8 cellular contexts compared by ENCODE assay signal in genomic region chr15:67501177-67501835, GRCh38. TPM values are rescaled to one million over a fixed set of nuclear protein-coding genes. Genes with fewer than 3 reads are reported as not detected.
A peak's percentile ranks its signal among the peaks of the same experiment; 100 is the strongest.
DNase-seq lines count a peak whose midpoint lies in the region; ATAC-seq and TF ChIP-seq lines count a peak whose summit lies in the region.

No MANE protein-coding gene starts in this region.

- H3K9me3 Mint-ChIP-seq in chondrocyte (ENCODE audit: low read depth), result no peaks in the 10 kb centered on the region
- H3K9me3 Mint-ChIP-seq in nephron, result no peaks in the 10 kb centered on the region
- H3K9me3 Mint-ChIP-seq in CD8-positive, alpha-beta memory T cell, result no peaks in the 10 kb centered on the region

- H3K27ac ChIP-seq in CD8-positive, alpha-beta memory T cell (ENCODE audit: low read depth, low read length), result no peak overlapping the region

- peaks cover 11% of the 10 kb centered on the region for H3K4me1 Mint-ChIP-seq in chondrocyte (ENCODE audit: low read depth)
- H3K4me1 Mint-ChIP-seq in nephron, result no peaks in the 10 kb centered on the region
- H3K4me1 Mint-ChIP-seq in CD8-positive, alpha-beta memory T cell, result peaks cover 0 to 1% (median 0%) of the 10 kb centered on the region in 3 donors

- no peaks in the 10 kb centered on the region for H3K27me3 ChIP-seq in GM06990 (replicated peaks; ENCODE audit: control insufficient read depth, insufficient read depth, low read length)
- no peaks in the 10 kb centered on the region for H3K27me3 ChIP-seq in CD8-positive, alpha-beta memory T cell (ENCODE audit: insufficient read depth, low read length, poor library complexity, severe bottlenecking)

- H3K4me3 ChIP-seq in GM06990 (replicated peaks; ENCODE audit: low read depth, low read length), result no peak overlapping the region
- no peak overlapping the region for H3K4me3 ChIP-seq in CD8-positive, alpha-beta memory T cell (ENCODE audit: low read length)

- no peaks in the 10 kb centered on the region for H3K36me3 ChIP-seq in GM06990 (ENCODE audit: control insufficient read depth, insufficient read depth, low read length)
- H3K36me3 ChIP-seq in CD8-positive, alpha-beta memory T cell (ENCODE audit: insufficient read depth, low read length), result no peaks in the 10 kb centered on the region

- H3K27me3 Mint-ChIP-seq in chondrocyte (ENCODE audit: low read depth), result no peaks in the 10 kb centered on the region
- no peaks in the 10 kb centered on the region for H3K27me3 Mint-ChIP-seq in nephron (ENCODE audit: low read depth)
- no peaks in the 10 kb centered on the region for H3K27me3 Mint-ChIP-seq in CD8-positive, alpha-beta memory T cell

- no peak overlapping the region for H3K4me3 Mint-ChIP-seq in chondrocyte (ENCODE audit: unreplicated experiment)
- H3K4me3 Mint-ChIP-seq in nephron, result no peak overlapping the region
- H3K4me3 Mint-ChIP-seq in CD8-positive, alpha-beta memory T cell, result no peak overlapping the region

- POLR2A ChIA-PET in CD8-positive, alpha-beta memory T cell (lab: Charles Lee), result no interaction called here

- DNase-seq in GM06990 (ENCODE audit: extremely low read depth, insufficient read length) (no peak), NCI-H1694 treated with DMSO at 0.1 percent for 48 hours (lab: John Stamatoyannopoulos, UW) (peak; percentile 34), chondrocyte (ENCODE audit: low spot score) (no peak), UCSD-AML1 (lab: John Stamatoyannopoulos, UW; ENCODE audit: unreplicated experiment) (no peak), NCI-H1436 treated with DMSO at 0.1 percent for 48 hours (lab: John Stamatoyannopoulos, UW) (no peak)
- DNase-seq in CD8-positive, alpha-beta memory T cell, result no peak

- ATAC-seq in GM19035 (IDR thresholded peaks at IDR 0.05; ENCODE audit: unreplicated experiment), result no peak

- CTCF ChIA-PET in CD8-positive, alpha-beta memory T cell (lab: Charles Lee), result interaction anchor here (0.8 to 0.9 kb wide), 2 partner anchors 44 to 335 kb away, joined by 3 to 4 read pairs; no protein-coding TSS in a partner anchor

- peak; percentile 31 for TF ChIP-seq CTCF in GM06990 (IDR thresholded peaks at IDR 0.05; ENCODE audit: insufficient read depth, low read length, poor library complexity, severe bottlenecking)
- peak; percentile 78 for TF ChIP-seq CTCF in chondrocyte (IDR thresholded peaks at IDR 0.05)
- peak; percentile 27 to 34 (median 33) for TF ChIP-seq CTCF in nephron (IDR thresholded peaks at IDR 0.05; ENCODE audit: unreplicated experiment in 3 of 3)

- no peak overlapping the region for H3K27ac Mint-ChIP-seq in chondrocyte (ENCODE audit: unreplicated experiment)
- H3K27ac Mint-ChIP-seq in nephron, result no peak overlapping the region
- no peak overlapping the region for H3K27ac Mint-ChIP-seq in CD8-positive, alpha-beta memory T cell

- H3K9me3 ChIP-seq in CD8-positive, alpha-beta memory T cell (ENCODE audit: low read length), result no peaks in the 10 kb centered on the region

- no peaks in the 10 kb centered on the region for H3K36me3 Mint-ChIP-seq in chondrocyte (ENCODE audit: low read depth)
- peaks cover 5% of the 10 kb centered on the region for H3K36me3 Mint-ChIP-seq in nephron (ENCODE audit: low read depth)
- H3K36me3 Mint-ChIP-seq in CD8-positive, alpha-beta memory T cell, result peaks cover 0 to 6% (median 4%) of the 10 kb centered on the region in 3 donors

- no peaks in the 10 kb centered on the region for H3K4me1 ChIP-seq in CD8-positive, alpha-beta memory T cell (ENCODE audit: insufficient read depth, low read length)

RNA-seq across cellular contexts. Expression of gene C15orf61, which starts 19.6 kb away (rescaled TPM):
- 4.4 to 5.5 TPM (median 5.2 TPM) in 3 replicates for total RNA-seq in chondrocyte
- total RNA-seq in CD8-positive, alpha-beta memory T cell, result 1 to 10 TPM; 5.1 to 5.7 TPM
- 10.5 TPM for polyA plus RNA-seq in CD8-positive, alpha-beta memory T cell

RNA-seq across cellular contexts. Expression of gene MAP2K5, which starts 41.2 kb away (rescaled TPM):
- 14.0 to 19.8 TPM (median 17.5 TPM) in 3 replicates for total RNA-seq in chondrocyte
- 10 to 100 TPM; 20.1 to 21.4 TPM for total RNA-seq in CD8-positive, alpha-beta memory T cell
- 20.0 TPM for polyA plus RNA-seq in CD8-positive, alpha-beta memory T cell
